Comparison of ENCODE assay signal across 29 cellular contexts in the genomic region with DNA sequence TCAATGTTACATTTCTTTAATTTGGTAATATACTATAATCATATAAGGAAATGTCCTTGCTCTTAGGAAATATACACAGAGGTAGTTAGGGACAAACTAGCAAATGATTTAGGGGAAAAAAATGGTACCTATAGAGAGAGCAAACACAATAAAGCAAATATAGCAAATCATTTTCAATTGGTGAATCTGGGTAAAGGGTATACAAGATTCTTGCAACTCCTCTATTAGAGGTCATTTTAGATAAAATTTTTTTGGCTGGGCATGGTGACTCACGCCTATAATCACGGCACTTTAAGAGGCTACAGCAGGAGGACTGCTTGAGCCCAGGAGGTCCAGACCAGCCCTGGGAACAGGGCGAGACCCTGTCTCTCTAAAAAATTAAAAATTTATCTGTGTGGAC.
"Had no signal": no experiment of that assay in that cellular context is flagged by ENCODE, and none has a peak within 500 bp of the region (broad histone marks: within the 10 kb centered on the region; RNA-seq: fewer than 3 reads in every experiment).

No MANE protein-coding gene starts in this region.

- H3K9me3 ChIP-seq: adrenal gland, body of pancreas, colonic mucosa, esophagus muscularis mucosa, gastrocnemius medialis, heart left ventricle had no signal

- H3K27me3 ChIP-seq: adrenal gland, body of pancreas, colonic mucosa, esophagus muscularis mucosa, foreskin keratinocyte, gastrocnemius medialis, heart left ventricle had no signal

- H3K9me3 Mint-ChIP-seq: activated CD4-positive, alpha-beta memory T cell treated with anti-CD3 and anti-CD28 coated beads for 36 hours; activated CD4-positive, alpha-beta T cell treated with anti-CD3 and anti-CD28 coated beads, Interleukin-2, amount 10 ng/mL, durations not matched to agents 24 days and 14 days; activated naive CD4-positive, alpha-beta T cell treated with anti-CD3 and anti-CD28 coated beads for 36 hours; activated naive CD4-positive, alpha-beta T cell treated with anti-CD3 and anti-CD28 coated beads, Interleukin-2, amount 50 U/mL, for 24 hours; activated naive CD8-positive, alpha-beta T cell treated with anti-CD3 and anti-CD28 coated beads, Interleukin-2, amount 50 U/mL, for 24 hours; activated T-helper 1 cell treated with anti-CD3 and anti-CD28 coated beads, Interleukin-12 subunit alpha, Interleukin-12 subunit beta, Interleukin-2, Interleukin-4 antibody, amounts not matched to agents 30 ng/mL and 10 ng/mL and 1 ng/mL, durations not matched to agents 14 hours and 24 hours and 36 hours; activated T-helper 2 cell treated with anti-CD3 and anti-CD28 coated beads, Interferon-gamma antibody, Interleukin-2, Interleukin-4, amounts not matched to agents 10 μg/mL and 5 μg/mL and 100 μg/mL, durations not matched to agents 14 hours and 24 hours and 36 hours had no signal

- ATAC-seq: activated CD4-positive, alpha-beta T cell treated with anti-CD3 and anti-CD28 coated beads for 36 hours; activated CD8-positive, alpha-beta T cell treated with anti-CD3 and anti-CD28 coated beads, Interleukin-2, amount 10 ng/mL, durations not matched to agents 7 days and 5 days; activated naive CD8-positive, alpha-beta T cell treated with anti-CD3 and anti-CD28 coated beads, Interleukin-2, amount 50 U/mL, for 24 hours; body of pancreas; foreskin keratinocyte; gastrocnemius medialis; heart left ventricle had no signal

- H3K4me1 ChIP-seq: body of pancreas, colonic mucosa had no signal

- H3K27me3 Mint-ChIP-seq: activated CD4-positive, alpha-beta memory T cell treated with anti-CD3 and anti-CD28 coated beads for 36 hours; activated CD4-positive, alpha-beta T cell treated with anti-CD3 and anti-CD28 coated beads for 36 hours; activated CD4-positive, alpha-beta T cell treated with anti-CD3 and anti-CD28 coated beads, Interleukin-2, amount 10 ng/mL, durations not matched to agents 24 days and 14 days; activated naive CD4-positive, alpha-beta T cell treated with anti-CD3 and anti-CD28 coated beads, Interleukin-2, amount 50 U/mL, for 24 hours; activated naive CD8-positive, alpha-beta T cell treated with anti-CD3 and anti-CD28 coated beads for 36 hours; activated naive CD8-positive, alpha-beta T cell treated with anti-CD3 and anti-CD28 coated beads, Interleukin-2, amount 50 U/mL, for 24 hours had no signal

- DNase-seq: activated CD4-positive, alpha-beta memory T cell treated with anti-CD3 and anti-CD28 coated beads for 36 hours; activated CD4-positive, alpha-beta T cell treated with anti-CD3 and anti-CD28 coated beads, Interleukin-2, amount 10 ng/mL, durations not matched to agents 24 days and 14 days; activated CD4-positive, CD25-positive, alpha-beta regulatory T cell; activated CD4-positive, CD25-positive, alpha-beta regulatory T cell treated with anti-CD3 and anti-CD28 coated beads, Interleukin-2, amount 50 U/mL, for 72 hours; activated CD8-positive, alpha-beta memory T cell treated with anti-CD3 and anti-CD28 coated beads, Interleukin-2, amount 50 U/mL, for 48 hours; activated CD8-positive, alpha-beta T cell treated with anti-CD3 and anti-CD28 coated beads, Interleukin-2, amount 10 ng/mL, durations not matched to agents 7 days and 5 days; activated effector memory CD4-positive, alpha-beta T cell treated with anti-CD3 and anti-CD28 coated beads, Interleukin-2, amount 50 U/mL, for 16 hours; activated naive CD8-positive, alpha-beta T cell treated with anti-CD3 and anti-CD28 coated beads, Interleukin-2, amount 50 U/mL, for 24 hours; adrenal gland; amygdala; aorta; body of pancreas; caudate nucleus; colonic mucosa; effector memory CD4-positive, alpha-beta T cell; endodermal cell; erythroblast; foreskin keratinocyte; gastrocnemius medialis; glutamatergic neuron; heart left ventricle; T-helper 2 cell had no signal

- H3K36me3 ChIP-seq: adrenal gland, colonic mucosa, gastrocnemius medialis had no signal

- H3K4me3 Mint-ChIP-seq: activated CD4-positive, alpha-beta memory T cell treated with anti-CD3 and anti-CD28 coated beads for 36 hours; activated CD4-positive, alpha-beta T cell treated with anti-CD3 and anti-CD28 coated beads for 36 hours; activated CD8-positive, alpha-beta T cell treated with anti-CD3 and anti-CD28 coated beads, Interleukin-2, amount 10 ng/mL, durations not matched to agents 7 days and 5 days; activated naive CD4-positive, alpha-beta T cell treated with anti-CD3 and anti-CD28 coated beads for 36 hours; activated naive CD4-positive, alpha-beta T cell treated with anti-CD3 and anti-CD28 coated beads, Interleukin-2, amount 50 U/mL, for 24 hours; activated naive CD8-positive, alpha-beta T cell treated with anti-CD3 and anti-CD28 coated beads, Interleukin-2, amount 50 U/mL, for 24 hours; activated T-helper 1 cell treated with anti-CD3 and anti-CD28 coated beads, Interleukin-12 subunit alpha, Interleukin-12 subunit beta, Interleukin-2, Interleukin-4 antibody, amounts not matched to agents 30 ng/mL and 10 ng/mL and 1 ng/mL, durations not matched to agents 14 hours and 24 hours and 36 hours; endodermal cell had no signal

- H3K27ac ChIP-seq: adrenal gland, body of pancreas, colonic mucosa, esophagus muscularis mucosa, foreskin keratinocyte, gastrocnemius medialis, heart left ventricle had no signal

- H3K27ac Mint-ChIP-seq: activated CD4-positive, alpha-beta memory T cell treated with anti-CD3 and anti-CD28 coated beads for 36 hours; activated CD8-positive, alpha-beta T cell treated with anti-CD3 and anti-CD28 coated beads, Interleukin-2, amount 10 ng/mL, durations not matched to agents 7 days and 5 days had no signal

- H3K4me3 ChIP-seq: adrenal gland, body of pancreas, colonic mucosa, esophagus muscularis mucosa, gastrocnemius medialis, heart left ventricle had no signal
